8 cellular contexts compared by ENCODE assay signal in genomic region chr15:57640935-57641682, GRCh38. TPM values are rescaled to one million over a fixed set of nuclear protein-coding genes. Genes with fewer than 3 reads are reported as not detected.
DNase-seq lines count a peak whose midpoint lies in the region; ATAC-seq and TF ChIP-seq lines count a peak whose summit lies in the region.

No MANE protein-coding gene starts in this region.

- H3K9me3 ChIP-seq in MG63, result no peaks in the 10 kb centered on the region
- H3K9me3 ChIP-seq in body of pancreas, result no peaks in the 10 kb centered on the region
- H3K9me3 ChIP-seq in lower lobe of right lung, result no peaks in the 10 kb centered on the region

- H3K36me3 ChIP-seq in MG63 (no peaks in the 10 kb centered on the region), body of pancreas (replicated peaks in 1 of 2; ENCODE audit: insufficient read depth in 1 of 2, low read depth in 2 of 2) (peaks cover 0 to 14% of the 10 kb centered on the region in 2 donors), lower lobe of right lung (peaks cover 26% of the 10 kb centered on the region)

- no peak overlapping the region for H3K4me3 Mint-ChIP-seq in activated T-cell treated with anti-CD3 and anti-CD28 coated beads, Interleukin-2, amount 50 U/mL, for 24 hours

- no peaks in the 10 kb centered on the region for H3K9me3 Mint-ChIP-seq in activated T-cell treated with anti-CD3 and anti-CD28 coated beads, Interleukin-2, amount 50 U/mL, for 24 hours

- H3K4me3 ChIP-seq in MG63 (no peak overlapping the region), body of pancreas (no peak overlapping the region), lower lobe of right lung (no peak overlapping the region)

- H3K27me3 ChIP-seq in MG63 (no peaks in the 10 kb centered on the region), body of pancreas (no peaks in the 10 kb centered on the region), lower lobe of right lung (ENCODE audit: low read depth) (no peaks in the 10 kb centered on the region)

- H3K27ac Mint-ChIP-seq in activated T-cell treated with anti-CD3 and anti-CD28 coated beads, Interleukin-2, amount 50 U/mL, for 24 hours, result no peak overlapping the region

- no peak for TF ChIP-seq POLR2A in body of pancreas (IDR thresholded peaks at IDR 0.05)

- ATAC-seq in body of pancreas (peak; percentile 15), lower lobe of right lung (peak in 1 of 2 donors; percentile 21), GM19455 (IDR thresholded peaks at IDR 0.05; ENCODE audit: unreplicated experiment) (no peak)

- peaks cover 4% of the 10 kb centered on the region for H3K4me1 Mint-ChIP-seq in activated T-cell treated with anti-CD3 and anti-CD28 coated beads, Interleukin-2, amount 50 U/mL, for 24 hours (ENCODE audit: low read depth)

- H3K27ac ChIP-seq in body of pancreas (no peak overlapping the region), lower lobe of right lung (no peak overlapping the region)

- no peaks in the 10 kb centered on the region for H3K36me3 Mint-ChIP-seq in activated T-cell treated with anti-CD3 and anti-CD28 coated beads, Interleukin-2, amount 50 U/mL, for 24 hours (ENCODE audit: low read depth)

- intact Hi-C loops in body of pancreas (cut with DNase I), result no loop called here
- intact Hi-C loops in lower lobe of right lung (cut with DNase I), result no loop called here

- DNase-seq in activated T-cell treated with anti-CD3 and anti-CD28 coated beads, Interleukin-2, amount 50 U/mL, for 48 hours, result peak; percentile 21 to 22
- DNase-seq in activated T-cell treated with anti-CD3 and anti-CD28 coated beads, Interleukin-2, amount 50 U/mL, for 24 hours, result no peak
- DNase-seq in MG63 (peak; percentile 15), body of pancreas (peak in 2 of 4 donors; percentile 31 to 38), lower lobe of right lung (no peak), NCI-H2227 (lab: John Stamatoyannopoulos, UW; ENCODE audit: unreplicated experiment) (no peak), NCI-H2107 (lab: John Stamatoyannopoulos, UW) (no peak)

- WGBS in body of pancreas, 2 donors, result 63 to 67% methylated on average over 8 of the region's 8 CpGs

- H3K27me3 Mint-ChIP-seq in activated T-cell treated with anti-CD3 and anti-CD28 coated beads, Interleukin-2, amount 50 U/mL, for 24 hours, result no peaks in the 10 kb centered on the region

- TF ChIP-seq CTCF in body of pancreas (IDR thresholded peaks at IDR 0.05) (peak in 6 of 7 experiments; percentile 6 to 45 (median 24)), lower lobe of right lung (IDR thresholded peaks at IDR 0.05) (peak; percentile 6)

- H3K4me1 ChIP-seq in body of pancreas, result peaks cover 19% of the 10 kb centered on the region
- H3K4me1 ChIP-seq in lower lobe of right lung, result no peaks in the 10 kb centered on the region

RNA-seq across cellular contexts. Expression of gene MYZAP, which starts 49.4 kb away (rescaled TPM):
- total RNA-seq in MG63 (2014; rRNA removed; shearing (Covaris generic); ENCODE audit: low replicate concordance), result 0.69 TPM in 1 of 2 replicates, not detected in the other
- 10 to 100 TPM; 10.9 to 16.3 TPM for total RNA-seq in body of pancreas
- total RNA-seq in lower lobe of right lung, result 41.3 TPM

Comparison
In these comparisons a context has a peak if more than half of its experiments do, and no peak if none do; other contexts are left out.
1. DNase-seq: peak in activated T-cell treated with anti-CD3 and anti-CD28 coated beads, Interleukin-2, amount 50 U/mL, for 48 hours (2 of 2) and MG63 (single experiment); none in activated T-cell treated with anti-CD3 and anti-CD28 coated beads, Interleukin-2, amount 50 U/mL, for 24 hours (single experiment), lower lobe of right lung (single experiment), NCI-H2227 (single experiment) and NCI-H2107 (single experiment).